In genomic region chr11:11292839-11293238, GRCh38 we compare ENCODE assay signal across 37 cellular contexts.
"Had no signal": no experiment of that assay in that cellular context is flagged by ENCODE, and none has a peak within 500 bp of the region (broad histone marks: within the 10 kb centered on the region; RNA-seq: fewer than 3 reads in every experiment).

No MANE protein-coding gene starts in this region.

- H3K4me1 ChIP-seq: adrenal gland, body of pancreas, breast epithelium had no signal

- H3K9me3 Mint-ChIP-seq: activated B cell treated with CpG ODN at 0.5 μM for 24 hours; activated CD4-positive, alpha-beta memory T cell treated with anti-CD3 and anti-CD28 coated beads for 36 hours; activated CD4-positive, alpha-beta T cell treated with anti-CD3 and anti-CD28 coated beads, Interleukin-2, amount 10 ng/mL, durations not matched to agents 24 days and 14 days; activated CD8-positive, alpha-beta T cell treated with anti-CD3 and anti-CD28 coated beads for 36 hours; activated naive CD4-positive, alpha-beta T cell treated with anti-CD3 and anti-CD28 coated beads for 36 hours; activated naive CD4-positive, alpha-beta T cell treated with anti-CD3 and anti-CD28 coated beads, Interleukin-2, amount 50 U/mL, for 72 hours; activated naive CD8-positive, alpha-beta T cell treated with anti-CD3 and anti-CD28 coated beads for 36 hours; activated T-cell treated with anti-CD3 and anti-CD28 coated beads, Interleukin-2, amount 50 U/mL, for 4 hours; activated T-cell treated with anti-CD3 and anti-CD28 coated beads, Interleukin-2, amount 50 U/mL, for 72 hours; activated T-helper 1 cell treated with anti-CD3 and anti-CD28 coated beads, Interleukin-12 subunit alpha, Interleukin-12 subunit beta, Interleukin-2, Interleukin-4 antibody, amounts not matched to agents 30 ng/mL and 10 ng/mL and 1 ng/mL, durations not matched to agents 14 hours and 24 hours and 36 hours; activated T-helper 17 cell treated with anti-CD3 and anti-CD28 coated beads, Interleukin-2, amount 50 U/mL, for 72 hours; central memory CD8-positive, alpha-beta T cell; T-helper 1 cell treated with Interleukin-12 subunit alpha and Interleukin-12 subunit beta and Interleukin-4 antibody, amounts not matched to agents 30 μg/mL and 1 μg/mL, for 36 hours; T-helper 2 cell treated with Interferon-gamma antibody and Interleukin-4, amounts not matched to agents 5 μg/mL and 100 μg/mL, for 36 hours had no signal

- H3K36me3 Mint-ChIP-seq: activated CD4-positive, alpha-beta memory T cell treated with anti-CD3 and anti-CD28 coated beads for 36 hours; activated naive CD4-positive, alpha-beta T cell treated with anti-CD3 and anti-CD28 coated beads, Interleukin-2, amount 50 U/mL, for 72 hours; activated naive CD8-positive, alpha-beta T cell treated with anti-CD3 and anti-CD28 coated beads for 36 hours had no signal

- H3K4me1 Mint-ChIP-seq: activated B cell treated with CpG ODN at 0.5 μM for 24 hours; activated CD4-positive, alpha-beta T cell treated with anti-CD3 and anti-CD28 coated beads, Interleukin-2, amount 10 ng/mL, durations not matched to agents 24 days and 14 days; activated naive CD8-positive, alpha-beta T cell treated with anti-CD3 and anti-CD28 coated beads for 36 hours; activated T-helper 17 cell treated with anti-CD3 and anti-CD28 coated beads, Interleukin-2, amount 50 U/mL, for 72 hours; central memory CD8-positive, alpha-beta T cell had no signal

- H3K27ac Mint-ChIP-seq: activated B cell treated with CpG ODN at 0.5 μM for 24 hours; activated CD4-positive, alpha-beta memory T cell treated with anti-CD3 and anti-CD28 coated beads for 36 hours; activated CD4-positive, alpha-beta T cell treated with anti-CD3 and anti-CD28 coated beads, Interleukin-2, amount 10 ng/mL, durations not matched to agents 24 days and 14 days; activated CD8-positive, alpha-beta T cell treated with anti-CD3 and anti-CD28 coated beads for 36 hours; activated naive CD4-positive, alpha-beta T cell treated with anti-CD3 and anti-CD28 coated beads for 36 hours; activated naive CD4-positive, alpha-beta T cell treated with anti-CD3 and anti-CD28 coated beads, Interleukin-2, amount 50 U/mL, for 72 hours; activated naive CD8-positive, alpha-beta T cell treated with anti-CD3 and anti-CD28 coated beads for 36 hours; activated T-cell treated with anti-CD3 and anti-CD28 coated beads, Interleukin-2, amount 50 U/mL, for 72 hours; activated T-helper 1 cell treated with anti-CD3 and anti-CD28 coated beads, Interleukin-12 subunit alpha, Interleukin-12 subunit beta, Interleukin-2, Interleukin-4 antibody, amounts not matched to agents 30 ng/mL and 10 ng/mL and 1 ng/mL, durations not matched to agents 14 hours and 24 hours and 36 hours; activated T-helper 17 cell treated with anti-CD3 and anti-CD28 coated beads, Interleukin-2, amount 50 U/mL, for 72 hours; T-helper 1 cell treated with Interleukin-12 subunit alpha and Interleukin-12 subunit beta and Interleukin-4 antibody, amounts not matched to agents 30 μg/mL and 1 μg/mL, for 36 hours; T-helper 2 cell treated with Interferon-gamma antibody and Interleukin-4, amounts not matched to agents 5 μg/mL and 100 μg/mL, for 36 hours had no signal

- H3K27ac ChIP-seq: adrenal gland, body of pancreas, brain microvascular endothelial cell, breast epithelium, VCaP had no signal

- H3K36me3 ChIP-seq: adrenal gland, brain microvascular endothelial cell, breast epithelium had no signal

- H3K9me3 ChIP-seq: adrenal gland, body of pancreas, breast epithelium had no signal

- H3K27me3 Mint-ChIP-seq: activated B cell treated with CpG ODN at 0.5 μM for 24 hours; activated CD4-positive, alpha-beta T cell treated with anti-CD3 and anti-CD28 coated beads, Interleukin-2, amount 10 ng/mL, durations not matched to agents 24 days and 14 days had no signal

- H3K4me3 Mint-ChIP-seq: activated B cell treated with CpG ODN at 0.5 μM for 24 hours; activated CD4-positive, alpha-beta memory T cell treated with anti-CD3 and anti-CD28 coated beads for 36 hours; activated CD4-positive, alpha-beta T cell treated with anti-CD3 and anti-CD28 coated beads, Interleukin-2, amount 10 ng/mL, durations not matched to agents 24 days and 14 days; activated CD8-positive, alpha-beta T cell treated with anti-CD3 and anti-CD28 coated beads for 36 hours; activated naive CD4-positive, alpha-beta T cell treated with anti-CD3 and anti-CD28 coated beads for 36 hours; activated naive CD8-positive, alpha-beta T cell treated with anti-CD3 and anti-CD28 coated beads for 36 hours; activated T-cell treated with anti-CD3 and anti-CD28 coated beads, Interleukin-2, amount 50 U/mL, for 4 hours; activated T-cell treated with anti-CD3 and anti-CD28 coated beads, Interleukin-2, amount 50 U/mL, for 72 hours; activated T-helper 1 cell treated with anti-CD3 and anti-CD28 coated beads, Interleukin-12 subunit alpha, Interleukin-12 subunit beta, Interleukin-2, Interleukin-4 antibody, amounts not matched to agents 30 ng/mL and 10 ng/mL and 1 ng/mL, durations not matched to agents 14 hours and 24 hours and 36 hours; activated T-helper 17 cell treated with anti-CD3 and anti-CD28 coated beads, Interleukin-2, amount 50 U/mL, for 72 hours; central memory CD8-positive, alpha-beta T cell; T-helper 1 cell treated with Interleukin-12 subunit alpha and Interleukin-12 subunit beta and Interleukin-4 antibody, amounts not matched to agents 30 μg/mL and 1 μg/mL, for 36 hours; T-helper 2 cell treated with Interferon-gamma antibody and Interleukin-4, amounts not matched to agents 5 μg/mL and 100 μg/mL, for 36 hours had no signal

- H3K4me3 ChIP-seq: adrenal gland, body of pancreas, breast epithelium had no signal

- DNase-seq: activated B cell treated with CpG ODN at 0.5 μM for 24 hours; activated CD4-positive, alpha-beta memory T cell treated with anti-CD3 and anti-CD28 coated beads for 36 hours; activated CD4-positive, alpha-beta T cell treated with anti-CD3 and anti-CD28 coated beads for 4 hours; activated CD4-positive, alpha-beta T cell treated with anti-CD3 and anti-CD28 coated beads, Interleukin-2, amount 10 ng/mL, durations not matched to agents 24 days and 14 days; activated CD4-positive, alpha-beta T cell treated with anti-CD3 and anti-CD28 coated beads, Interleukin-2, amount 50 U/mL, for 1 hour; activated CD4-positive, alpha-beta T cell treated with anti-CD3 and anti-CD28 coated beads, Interleukin-2, amount 50 U/mL, for 4 hours; activated CD4-positive, CD25-positive, alpha-beta regulatory T cell treated with anti-CD3 and anti-CD28 coated beads, Interleukin-2, amount 50 U/mL, for 72 hours; activated CD8-positive, alpha-beta memory T cell treated with anti-CD3 and anti-CD28 coated beads, Interleukin-2, amount 50 U/mL, for 4 hours; activated CD8-positive, alpha-beta T cell treated with anti-CD3 and anti-CD28 coated beads for 36 hours; activated effector memory CD4-positive, alpha-beta T cell treated with anti-CD3 and anti-CD28 coated beads, Interleukin-2, amount 50 U/mL, for 16 hours; activated gamma-delta T cell treated with Interleukin-2 at 50 U/mL for 16 hours; activated naive CD4-positive, alpha-beta T cell; activated naive CD4-positive, alpha-beta T cell treated with anti-CD3 and anti-CD28 coated beads for 36 hours; activated naive CD4-positive, alpha-beta T cell treated with anti-CD3 and anti-CD28 coated beads, Interleukin-2, amount 50 U/mL, for 16 hours; activated naive CD8-positive, alpha-beta T cell treated with anti-CD3 and anti-CD28 coated beads for 36 hours; activated T-cell treated with anti-CD3 and anti-CD28 coated beads for 4 hours; activated T-cell treated with anti-CD3 and anti-CD28 coated beads, Interleukin-2, amount 50 U/mL, for 1 hour; activated T-cell treated with anti-CD3 and anti-CD28 coated beads, Interleukin-2, amount 50 U/mL, for 4 hours; activated T-cell treated with anti-CD3 and anti-CD28 coated beads, Interleukin-2, amount 50 U/mL, for 72 hours; adrenal gland; amniotic stem cell; aorta; body of pancreas; brain microvascular endothelial cell; caudate nucleus; cerebellar nuclear complex; T-helper 1 cell; T-helper 2 cell; T-helper 9 cell had no signal

- H3K27me3 ChIP-seq: adrenal gland, body of pancreas, breast epithelium had no signal

- ATAC-seq: activated CD8-positive, alpha-beta T cell treated with anti-CD3 and anti-CD28 coated beads for 36 hours; activated naive CD4-positive, alpha-beta T cell treated with anti-CD3 and anti-CD28 coated beads, Interleukin-2, amount 50 U/mL, for 72 hours; activated T-cell treated with anti-CD3 and anti-CD28 coated beads, Interleukin-2, amount 50 U/mL, for 4 hours; activated T-cell treated with anti-CD3 and anti-CD28 coated beads, Interleukin-2, amount 50 U/mL, for 72 hours; activated T-helper 17 cell treated with anti-CD3 and anti-CD28 coated beads, Interleukin-2, amount 50 U/mL, for 72 hours; body of pancreas had no signal
